ENCODE assay signal across 8 cellular contexts in the genomic region with DNA sequence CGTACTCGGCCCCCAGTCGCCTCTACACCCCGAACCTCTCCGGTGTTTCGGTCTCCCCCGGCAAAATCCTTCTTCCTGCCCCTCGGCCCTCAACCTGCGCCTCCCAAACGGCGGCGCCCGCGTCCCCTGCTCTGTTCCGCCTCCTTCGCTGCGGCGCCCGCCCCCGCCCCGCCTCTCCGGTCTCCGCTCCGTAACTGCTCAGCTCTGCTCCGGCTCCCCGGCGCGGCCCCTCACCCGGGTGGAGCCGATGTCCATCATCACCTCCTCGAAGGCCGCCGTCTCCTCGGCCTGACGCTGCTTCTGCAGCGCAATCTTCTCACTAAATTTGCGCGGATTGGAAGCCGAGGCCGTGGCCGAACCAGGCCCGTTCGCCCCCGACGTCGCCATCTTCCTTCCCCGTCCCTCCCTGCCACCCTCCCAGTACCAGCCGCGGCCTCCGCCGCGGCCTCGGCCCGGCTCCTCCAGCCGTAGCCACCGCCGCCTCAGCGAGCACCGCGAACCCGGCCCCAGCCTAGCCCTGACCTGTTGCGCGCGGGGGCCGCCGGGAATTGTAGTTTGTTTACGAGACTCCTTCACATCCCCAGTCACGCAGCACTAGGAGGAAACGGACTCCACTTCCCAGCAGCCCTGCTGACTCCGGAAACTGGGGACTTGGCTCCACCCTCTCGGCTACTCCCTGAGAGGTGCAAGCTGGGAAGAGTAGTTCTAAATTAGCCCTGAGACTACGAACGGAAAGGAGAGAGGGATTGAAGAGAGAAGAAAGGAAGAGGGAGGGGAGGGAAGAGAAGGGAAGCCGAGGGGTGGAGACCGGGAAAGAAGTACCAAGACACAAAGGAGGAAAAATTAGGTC. TPM values are rescaled to one million over a fixed set of nuclear protein-coding genes. Genes with fewer than 3 reads are reported as not detected.
DNase-seq lines count a peak whose midpoint lies in the region; ATAC-seq, FAIRE-seq and TF ChIP-seq lines count a peak whose summit lies in the region.

A gene with protein sequence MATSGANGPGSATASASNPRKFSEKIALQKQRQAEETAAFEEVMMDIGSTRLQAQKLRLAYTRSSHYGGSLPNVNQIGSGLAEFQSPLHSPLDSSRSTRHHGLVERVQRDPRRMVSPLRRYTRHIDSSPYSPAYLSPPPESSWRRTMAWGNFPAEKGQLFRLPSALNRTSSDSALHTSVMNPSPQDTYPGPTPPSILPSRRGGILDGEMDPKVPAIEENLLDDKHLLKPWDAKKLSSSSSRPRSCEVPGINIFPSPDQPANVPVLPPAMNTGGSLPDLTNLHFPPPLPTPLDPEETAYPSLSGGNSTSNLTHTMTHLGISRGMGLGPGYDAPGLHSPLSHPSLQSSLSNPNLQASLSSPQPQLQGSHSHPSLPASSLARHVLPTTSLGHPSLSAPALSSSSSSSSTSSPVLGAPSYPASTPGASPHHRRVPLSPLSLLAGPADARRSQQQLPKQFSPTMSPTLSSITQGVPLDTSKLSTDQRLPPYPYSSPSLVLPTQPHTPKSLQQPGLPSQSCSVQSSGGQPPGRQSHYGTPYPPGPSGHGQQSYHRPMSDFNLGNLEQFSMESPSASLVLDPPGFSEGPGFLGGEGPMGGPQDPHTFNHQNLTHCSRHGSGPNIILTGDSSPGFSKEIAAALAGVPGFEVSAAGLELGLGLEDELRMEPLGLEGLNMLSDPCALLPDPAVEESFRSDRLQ (minus strand): TSS at position 502 of the 850 bp plus-strand sequence. CDS start 115 bp downstream, at position 387.

- H3K79me1 ChIP-seq in H1 (ENCODE audit: low read depth, low read length), result peaks cover 31% of the 10 kb centered on the region

- H4K20me1 ChIP-seq in H1 (replicated peaks in 1 of 2; ENCODE audit: control insufficient read depth in 1 of 2, insufficient read depth in 2 of 2, low read length in 2 of 2), result peaks cover 9 to 14% of the 10 kb centered on the region in 2 experiments

- CTCF ChIA-PET in H1 (lab: Charles Lee; ENCODE audit: partially characterized antibody), result interaction anchor here (1.0 to 6.4 kb wide), 3 partner anchors 13 to 30 kb away, joined by 3 to 31 read pairs (median 3); a partner anchor contains a TSS

- no peaks in the 10 kb centered on the region for H3K9me3 ChIP-seq in H1 (ENCODE audit: insufficient read depth in 2 of 2, low read depth in 1 of 2, low read length in 1 of 2)

- H2BK12ac ChIP-seq in H1 (ENCODE audit: low read depth, low read length), result 0 out of 2 replicates have a peak within 1 kb of the TSS, but pooled peaks have one; percentile 60

- peak within 1 kb of the TSS; percentile 77 for H3K27ac ChIP-seq in H1 (ENCODE audit: low read depth, low read length)

- H3K36me3 ChIP-seq in H1 (ENCODE audit: control insufficient read depth in 2 of 4, insufficient read depth in 4 of 4, low read length in 3 of 4), result peaks cover 11 to 26% (median 20%) of the 10 kb centered on the region in 4 experiments

- H3K14ac ChIP-seq in H1 (ENCODE audit: insufficient read length), result no peak within 1 kb of the TSS

- H3K9me3 Mint-ChIP-seq in memory B cell, result no peaks in the 10 kb centered on the region

- H3K36me3 Mint-ChIP-seq in memory B cell, result peaks cover 9% of the 10 kb centered on the region

- peak within 1 kb of the TSS; percentile 82 to 98 (median 88) for H3K4me3 ChIP-seq in H1 (ENCODE audit: extremely low read depth in 1 of 4, insufficient read depth in 2 of 4, low read depth in 3 of 4, low read length in 4 of 4)

- H3K27me3 ChIP-seq in H1 (replicated peaks in 1 of 4; ENCODE audit: control insufficient read depth in 3 of 4, extremely low read depth in 1 of 4, insufficient read depth in 3 of 4, low read length in 3 of 4), result no peaks in the 10 kb centered on the region

- ATAC-seq in GM21381 (IDR thresholded peaks at IDR 0.05; ENCODE audit: unreplicated experiment) (peak; percentile 62), memory B cell (ENCODE audit: low read depth) (peak; percentile 87)

- DNase-seq in COR-L47 (lab: John Stamatoyannopoulos, UW) (peak; percentile 96), HUDEP-2 (lab: John Stamatoyannopoulos, UW; ENCODE audit: unreplicated experiment in 76 of 76) (peak in 75 of 76 experiments; percentile 41 to 98 (median 94)), NOMO-1 treated with dmso at 0.1 percent for 144 hours (lab: John Stamatoyannopoulos, UW; ENCODE audit: unreplicated experiment) (peak; percentile 99), H1 (ENCODE audit: low read depth in 1 of 2, low spot score in 2 of 2) (peak; percentile 96 to 97), memory B cell (ENCODE audit: low spot score in 2 of 2) (peak; percentile 91 to 96)
- peak; percentile 86 to 91 (median 87) for DNase-seq in activated CD8-positive, alpha-beta memory T cell treated with anti-CD3 and anti-CD28 coated beads for 48 hours (ENCODE audit: low read depth in 2 of 3, low spot score in 2 of 3)
- peak; percentile 94 for DNase-seq in stimulated activated CD8-positive, alpha-beta memory T cell treated with anti-CD3 and anti-CD28 coated beads, Interleukin-12 subunit alpha, Interleukin-12 subunit beta, amount 100 ng/mL, for 24 hours (ENCODE audit: extremely low read depth)

- peaks cover 36 to 73% of the 10 kb centered on the region in 2 experiments for H3K79me2 ChIP-seq in H1 (ENCODE audit: control insufficient read depth in 1 of 2, insufficient read depth in 2 of 2, low read length in 2 of 2)

- POLR2A ChIA-PET in H1 (lab: Charles Lee; ENCODE audit: partially characterized antibody), result interaction anchor here (0.5 to 15.7 kb wide), 18 partner anchors 11 to 535 kb away, joined by 3 to 454 read pairs (median 4); a partner anchor contains a TSS

- no peak within 1 kb of the TSS for H3K23ac ChIP-seq in H1 (ENCODE audit: insufficient read length)

- H2BK120ac ChIP-seq in H1 (replicated peaks; ENCODE audit: low read depth, low read length), result no peak within 1 kb of the TSS

- H3K4me3 Mint-ChIP-seq in memory B cell, result peak within 1 kb of the TSS; percentile 92

- peak within 1 kb of the TSS; percentile 25 for H3K56ac ChIP-seq in H1 (replicated peaks; ENCODE audit: insufficient read length, low read depth, low read length)

- no peak within 1 kb of the TSS for H2BK20ac ChIP-seq in H1 (ENCODE audit: low read length)

- H4K91ac ChIP-seq in H1 (replicated peaks; ENCODE audit: insufficient read length, low read length), result peak within 1 kb of the TSS; percentile 76

- peak; percentile 78 for FAIRE-seq in H1 (lab: Jason Lieb, UNC)

- H3K23me2 ChIP-seq in H1 (ENCODE audit: low read depth, low read length), result peaks cover 22% of the 10 kb centered on the region

- H2BK5ac ChIP-seq in H1 (ENCODE audit: low read depth, low read length), result peak within 1 kb of the TSS; percentile 96

- 2% methylated on average over 49 of the region's 75 CpGs; no CpG with 5 or more reads in 1 of the 2 experiments for WGBS in H1 (ENCODE audit: extremely low coverage in 1 of 2, insufficient coverage in 1 of 2, insufficient read length in 1 of 2, insufficient replicate concordance in 2 of 2, low coverage in 1 of 2, low lambda C conversion rate in 2 of 2, missing lambda C conversion rate in 1 of 2), 2 experiments

- peak within 1 kb of the TSS; percentile 66 for H4K5ac ChIP-seq in H1 (ENCODE audit: insufficient read length, low read depth, low read length)

- H2AK5ac ChIP-seq in H1 (ENCODE audit: low read depth, low read length), result 0 out of 2 replicates have a peak within 1 kb of the TSS, but pooled peaks have one; percentile 11

- H3K4me1 Mint-ChIP-seq in memory B cell, result peaks cover 41% of the 10 kb centered on the region

- peak within 1 kb of the TSS; percentile 4; the same call in 1 of the 2 replicates for H2AFZ ChIP-seq in H1 (ENCODE audit: low read length)

- peak within 1 kb of the TSS; percentile 77 to 85 (median 81) for H3K9ac ChIP-seq in H1 (replicated peaks in 1 of 4; ENCODE audit: extremely low read depth in 1 of 4, low read depth in 3 of 4, low read length in 3 of 4)

- 0 out of 2 replicates have a peak within 1 kb of the TSS, but pooled peaks have one; percentile 16 for H2BK15ac ChIP-seq in H1 (ENCODE audit: low read length)

- H3K27ac Mint-ChIP-seq in memory B cell, result peak within 1 kb of the TSS; percentile 89

- H4K8ac ChIP-seq in H1 (ENCODE audit: extremely low read depth, insufficient read depth, low read length), result peak within 1 kb of the TSS; percentile 94

- TF ChIP-seq RAD21 in H1 (IDR thresholded peaks at IDR 0.05 in 1 of 2, conservative IDR thresholded peaks at IDR 0.05 in 1 of 2; ENCODE audit: low read depth in 2 of 2, low read length in 2 of 2), result no peak; a peak in 1 of 4 replicates

- no peak for TF ChIP-seq CTCF in H1 (IDR thresholded peaks at IDR 0.05; ENCODE audit: control extremely low read depth in 1 of 3, insufficient read depth in 1 of 3, low read depth in 1 of 3, low read length in 3 of 3)

- peaks cover 6 to 20% (median 12%) of the 10 kb centered on the region in 4 experiments for H3K4me1 ChIP-seq in H1 (replicated peaks in 1 of 4; ENCODE audit: control insufficient read depth in 3 of 4, insufficient read depth in 4 of 4, low read length in 3 of 4)

- H3K4ac ChIP-seq in H1 (replicated peaks; ENCODE audit: insufficient read length, low read depth, low read length), result no peak within 1 kb of the TSS

- TF ChIP-seq EP300 in H1 (IDR thresholded peaks at IDR 0.05; ENCODE audit: borderline replicate concordance in 1 of 2, low read depth in 2 of 2, low read length in 2 of 2), result 0 out of 3 replicates have a peak, but pooled peaks of 1 of the 2 experiments have one; percentile 13

- TF ChIP-seq POLR2A in H1 (IDR thresholded peaks at IDR 0.05; ENCODE audit: control extremely low read depth in 1 of 2, low read depth in 2 of 2, low read length in 2 of 2), result peak in 1 of 2 experiments; percentile 37; a peak in 2 of 3 replicates

- peak within 1 kb of the TSS; percentile 81 to 89 for H3K4me2 ChIP-seq in H1 (ENCODE audit: insufficient read depth in 1 of 2, low read depth in 2 of 2, low read length in 2 of 2)

- no peaks in the 10 kb centered on the region for H3K27me3 Mint-ChIP-seq in memory B cell

- H3K18ac ChIP-seq in H1 (ENCODE audit: extremely low read depth, low read length), result peak within 1 kb of the TSS; percentile 92

TF ChIP-seq in H1, 55 proteins besides CTCF, POLR2A, EP300 and RAD21 (continues in another document):
- TF ChIP-seq RFX5 (IDR thresholded peaks at IDR 0.05; ENCODE audit: borderline replicate concordance, low read depth, low read length), result no peak
- TF ChIP-seq JUN (IDR thresholded peaks at IDR 0.05; ENCODE audit: low read depth, low read length), result no peak
- no peak for TF ChIP-seq HDAC2 (IDR thresholded peaks at IDR 0.05; ENCODE audit: borderline replicate concordance in 1 of 2, low read depth in 2 of 2, low read length in 2 of 2)

RNA-seq across cellular contexts. Expression of the gene that starts here (rescaled TPM):
- total RNA-seq in H1 (2021; fragmentation: NEBNext Ultra II Directional; extraction: Animal tissue kit (Norgen Biotek cat#: 25700)), result 28.6 and 33.7 TPM in 2 replicates
- polyA plus RNA-seq in H1 (2011; rRNA removed), result 34.3 and 38.8 TPM in 2 replicates
- 22.6 TPM for polyA plus RNA-seq in H1 (2011; cell fraction: cytosol; rRNA removed)
- polyA plus RNA-seq in H1 (2011; cell fraction: nucleus; rRNA removed), result 101 TPM
- 31.4 to 36.7 TPM (median 34.1 TPM) in 4 replicates for polyA plus RNA-seq in H1 (2012, experiment 1 of 2)
- polyA plus RNA-seq in H1 (2012, experiment 2 of 2), result 31.5 TPM
- 29.7 TPM for polyA plus RNA-seq in H1 (2013, experiment 1 of 2)
- 24.9 TPM for polyA plus RNA-seq in H1 (2013, experiment 2 of 2)
- 18.6 and 26.3 TPM in 2 replicates for polyA minus RNA-seq in H1 (2011; rRNA and poly(A)+ RNA removed)
- polyA minus RNA-seq in H1 (2011; cell fraction: cytosol; rRNA and poly(A)+ RNA removed), result 19.1 TPM
- polyA minus RNA-seq in H1 (2011; cell fraction: nucleus; rRNA and poly(A)+ RNA removed), result 25.6 TPM

Comparison
In these comparisons a context has a peak if more than half of its experiments do, and no peak if none do; other contexts are left out.
1. Peak in every context shown above with its lines: DNase-seq, ATAC-seq, H3K4me3 ChIP-seq and H3K27ac ChIP-seq.